ENCODE assay signal across 10 cellular contexts in the genomic region with DNA sequence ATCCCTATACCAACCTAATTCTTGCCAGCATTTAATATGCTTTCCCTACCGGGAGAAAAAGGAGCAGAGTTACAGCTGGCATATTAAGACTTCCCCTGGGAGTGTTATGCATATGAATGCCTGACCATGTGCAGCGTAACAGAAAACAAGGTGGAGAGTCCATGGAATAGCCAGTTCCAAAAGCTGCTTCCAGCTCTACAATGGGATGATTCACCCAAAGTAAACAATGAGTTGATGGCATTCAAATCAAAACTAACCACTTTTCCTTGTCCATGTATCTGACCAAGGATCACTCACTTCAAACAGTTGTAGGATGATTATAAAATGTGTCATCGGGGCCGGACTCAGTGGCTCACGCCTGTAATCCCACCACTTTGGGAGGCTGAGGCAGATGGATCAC. TPM values are rescaled to one million over a fixed set of nuclear protein-coding genes. Genes with fewer than 3 reads are reported as not detected.
DNase-seq lines count a peak whose midpoint lies in the region; ATAC-seq, FAIRE-seq and TF ChIP-seq lines count a peak whose summit lies in the region.
"Had no signal": no experiment of that assay in that cellular context is flagged by ENCODE, and none has a peak within 500 bp of the region (broad histone marks: within the 10 kb centered on the region; RNA-seq: fewer than 3 reads in every experiment).

No MANE protein-coding gene starts in this region.

- intact Hi-C loops in left colon (cut with DNase I, micrococcal nuclease): no loop called here

- peak; percentile 90 for FAIRE-seq in astrocyte (lab: Jason Lieb, UNC)
- FAIRE-seq: endometrium had no signal

- no peak overlapping the region for H3K9ac ChIP-seq in astrocyte (ENCODE audit: low read length)

- no peak overlapping the region for H3K4me3 ChIP-seq in astrocyte (ENCODE audit: insufficient read depth, low read depth, low read length)
- H3K4me3 ChIP-seq in H7 (ENCODE audit: insufficient read depth, low read depth, low read length): no peak overlapping the region

- no peak overlapping the region for H3K27ac ChIP-seq in astrocyte (ENCODE audit: low read depth, low read length)

- H3K9me3 Mint-ChIP-seq in astrocyte (ENCODE audit: unreplicated experiment): no peaks in the 10 kb centered on the region

- H3K4me1 ChIP-seq in astrocyte (ENCODE audit: insufficient read depth, low read length): peaks cover 8% of the 10 kb centered on the region

- no peaks in the 10 kb centered on the region for H3K36me3 Mint-ChIP-seq in astrocyte (ENCODE audit: low read depth, unreplicated experiment)

- no peaks in the 10 kb centered on the region for H4K20me1 ChIP-seq in astrocyte (ENCODE audit: insufficient read depth, low read length)

- peak; percentile 74 for ATAC-seq in left colon
- no peak for ATAC-seq in left lobe of liver
- ATAC-seq in HG03025 (IDR thresholded peaks at IDR 0.05; ENCODE audit: low FRiP score, unreplicated experiment): no peak

- H3K27me3 Mint-ChIP-seq in astrocyte (ENCODE audit: low read depth, unreplicated experiment): peaks cover 2% of the 10 kb centered on the region

- TF ChIP-seq CTCF in astrocyte (IDR thresholded peaks at IDR 0.05; ENCODE audit: insufficient read depth, low read depth, low read length): no peak

- H2AFZ ChIP-seq in astrocyte (ENCODE audit: low read depth, low read length): no peak overlapping the region

- H3K9me3 ChIP-seq in astrocyte (ENCODE audit: insufficient read depth, low read depth, low read length): no peaks in the 10 kb centered on the region

- H3K27me3 ChIP-seq in astrocyte (ENCODE audit: insufficient read depth, low read length) (peaks cover 14% of the 10 kb centered on the region), H7 (ENCODE audit: control insufficient read depth, insufficient read depth, low read length) (no peaks in the 10 kb centered on the region)

- H3K79me2 ChIP-seq in astrocyte (ENCODE audit: insufficient read depth, low read length): no peaks in the 10 kb centered on the region

- DNase-seq in EL (peak; percentile 67), NCI-H187 treated with DMSO at 0.1 percent for 48 hours (lab: John Stamatoyannopoulos, UW) (peak; percentile 47), astrocyte (ENCODE audit: low read depth) (peak; percentile 79), left colon (no peak), left lobe of liver (ENCODE audit: low spot score) (no peak), NCI-H2196 treated with DMSO at 0.1 percent for 48 hours (lab: John Stamatoyannopoulos, UW; ENCODE audit: unreplicated experiment) (no peak), H7 (no peak)
- DNase-seq: NCI-H1436 had no signal

- peak overlapping the region; percentile 54 for H3K4me2 ChIP-seq in astrocyte (ENCODE audit: low read length)

- H3K4me3 Mint-ChIP-seq in astrocyte (ENCODE audit: unreplicated experiment): no peak overlapping the region

- no peak overlapping the region for H3K27ac Mint-ChIP-seq in astrocyte (ENCODE audit: unreplicated experiment)

- no peaks in the 10 kb centered on the region for H3K4me1 Mint-ChIP-seq in astrocyte (ENCODE audit: low read depth, unreplicated experiment)

- H3K36me3 ChIP-seq in astrocyte (ENCODE audit: insufficient read depth, low read length) (no peaks in the 10 kb centered on the region), H7 (replicated peaks; ENCODE audit: control insufficient read depth, insufficient read depth, low read length) (no peaks in the 10 kb centered on the region)

RNA-seq across cellular contexts. Expression of a gene that starts 48.2 kb away (rescaled TPM):
- total RNA-seq in astrocyte (7.3 and 8.8 TPM in 2 replicates), left colon (1 to 10 TPM; 6.6 to 9.1 TPM), left lobe of liver (9.4 TPM)
- total RNA-seq in H7 (2014; rRNA removed; shearing (Covaris generic)): 12.3 and 15.7 TPM in 2 replicates

Comparison
In these comparisons a context has a peak if more than half of its experiments do, and no peak if none do; other contexts are left out.
1. DNase-seq: peak in EL (single experiment), NCI-H187 treated with DMSO at 0.1 percent for 48 hours (single experiment) and astrocyte (single experiment); none in left colon (0 of 2), left lobe of liver (single experiment), NCI-H2196 treated with DMSO at 0.1 percent for 48 hours (single experiment) and H7 (single experiment).